In genomic region chr19:55069859-55070225, GRCh38 we compare ENCODE assay signal across 11 cellular contexts. TPM values are rescaled to one million over a fixed set of nuclear protein-coding genes. Genes with fewer than 3 reads are reported as not detected.
DNase-seq lines count a peak whose midpoint lies in the region; ATAC-seq and TF ChIP-seq lines count a peak whose summit lies in the region.
"Had no signal": no experiment of that assay in that cellular context is flagged by ENCODE, and none has a peak within 500 bp of the region (broad histone marks: within the 10 kb centered on the region; RNA-seq: fewer than 3 reads in every experiment).

No MANE protein-coding gene starts in this region.

- TF ChIP-seq CTCF in H9 (conservative IDR thresholded peaks at IDR 0.05) (no peak), Panc1 (IDR thresholded peaks at IDR 0.05) (no peak), parathyroid adenoma (IDR thresholded peaks at IDR 0.05) (no peak), GM13977 (IDR thresholded peaks at IDR 0.05; ENCODE audit: extremely low read depth, insufficient read depth, missing control alignments) (no peak)

- no peak overlapping the region for H3K56ac ChIP-seq in H9 (ENCODE audit: insufficient read length, low read depth, low read length)

- H3K27me3 ChIP-seq in H9 (ENCODE audit: insufficient read depth, low read length) (peaks cover 37% of the 10 kb centered on the region), Panc1 (ENCODE audit: control insufficient read depth, insufficient read depth, low read length) (no peaks in the 10 kb centered on the region), parathyroid adenoma (ENCODE audit: control insufficient read depth, insufficient read depth, low read length) (no peaks in the 10 kb centered on the region)

- POLR2A ChIA-PET in Panc1 (lab: Charles Lee), result interaction anchor here (0.6 kb wide), 1 partner anchor 72 kb away, joined by 7 read pairs; no protein-coding TSS in a partner anchor

- H3K4me3 ChIP-seq in Panc1 (ENCODE audit: low read depth in 2 of 2, low read length in 2 of 2) (peak overlapping the region; percentile 28 to 84; a peak in 3 of 4 replicates), parathyroid adenoma (ENCODE audit: low read depth, low read length) (peak overlapping the region; percentile 59)

- CTCF ChIA-PET in Panc1 (lab: Charles Lee), result interaction anchor here (0.6 kb wide), 1 partner anchor 397 kb away, joined by 7 read pairs; no protein-coding TSS in a partner anchor

- H3K9me3 ChIP-seq in H9 (ENCODE audit: control insufficient read depth, low read depth, low read length) (no peaks in the 10 kb centered on the region), Panc1 (ENCODE audit: control insufficient read depth, insufficient read depth, low read depth, low read length) (no peaks in the 10 kb centered on the region), parathyroid adenoma (ENCODE audit: control insufficient read depth, low read length) (no peaks in the 10 kb centered on the region)

- H3K4me1 ChIP-seq in H9 (ENCODE audit: insufficient read depth, low read length) (peaks cover 4% of the 10 kb centered on the region; the same call in 1 of the 2 replicates), Panc1 (ENCODE audit: control insufficient read depth, insufficient read depth, low read length) (peaks cover 27% of the 10 kb centered on the region), parathyroid adenoma (no peaks in the 10 kb centered on the region)

- H4K8ac ChIP-seq in H9 (replicated peaks; ENCODE audit: insufficient read length, low read depth, low read length), result no peak overlapping the region

- no peak overlapping the region for H3K14ac ChIP-seq in H9 (ENCODE audit: insufficient read depth, low read length)

- peaks cover 97% of the 10 kb centered on the region for H3K27me3 Mint-ChIP-seq in H9 (ENCODE audit: low read depth)

- no peak overlapping the region for H3K4ac ChIP-seq in H9 (ENCODE audit: low read depth, low read length)

- H3K4me2 ChIP-seq in H9 (ENCODE audit: insufficient read depth, insufficient read length, low read length) (peak overlapping the region; percentile 86), parathyroid adenoma (ENCODE audit: low read length) (peak overlapping the region; percentile 94)

- no peaks in the 10 kb centered on the region for H3K36me3 Mint-ChIP-seq in H9 (ENCODE audit: insufficient read depth in 1 of 3, low read depth in 3 of 3)
- H3K36me3 Mint-ChIP-seq: CD4-positive, alpha-beta memory T cell had no signal

- H3K23ac ChIP-seq in H9 (ENCODE audit: insufficient read length, low read depth, low read length), result no peak overlapping the region

- H2AK5ac ChIP-seq in H9 (ENCODE audit: insufficient read length, low read length), result no peak overlapping the region

- no peak for TF ChIP-seq POLR2A in erythroblast (IDR thresholded peaks at IDR 0.05; ENCODE audit: low read length)

- ATAC-seq in Panc1 (no peak), HG02885 (IDR thresholded peaks at IDR 0.05; ENCODE audit: poor library complexity, unreplicated experiment) (no peak)

- no peak overlapping the region for H3K27ac ChIP-seq in H9 (ENCODE audit: insufficient read length, low read depth, low read length)
- H3K27ac ChIP-seq in Panc1 (ENCODE audit: low read length), result peak overlapping the region; percentile 32
- peak overlapping the region; percentile 92 for H3K27ac ChIP-seq in epithelial cell of prostate
- H3K27ac ChIP-seq in parathyroid adenoma, result peak overlapping the region; percentile 71

- H3K27ac Mint-ChIP-seq in H9, result no peak overlapping the region
- H3K27ac Mint-ChIP-seq: activated CD8-positive, alpha-beta T cell treated with anti-CD3 and anti-CD28 coated beads, Interleukin-2, amount 10 ng/mL, durations not matched to agents 7 days and 5 days had no signal

- WGBS in H9 (ENCODE audit: extremely low coverage, insufficient read length, low lambda C conversion rate), result no CpG with 5 or more reads among the region's 3 CpGs

- H4K91ac ChIP-seq in H9 (ENCODE audit: insufficient read length, low read depth, low read length), result no peak overlapping the region

- DNase-seq in H9, result no peak
- no peak for DNase-seq in Panc1 (ENCODE audit: low read depth, low spot score)
- DNase-seq in epithelial cell of prostate (ENCODE audit: low read depth, low spot score), result no peak
- DNase-seq in erythroblast (lab: John Stamatoyannopoulos, UW), result no peak
- DNase-seq in NCI-H1048 (lab: John Stamatoyannopoulos, UW), result no peak
- DNase-seq in GM13977 (ENCODE audit: low spot score), result no peak
- DNase-seq: activated CD8-positive, alpha-beta T cell treated with anti-CD3 and anti-CD28 coated beads, Interleukin-2, amount 10 ng/mL, durations not matched to agents 7 days and 5 days had no signal

- no peaks in the 10 kb centered on the region for H3K79me1 ChIP-seq in H9 (ENCODE audit: insufficient read depth, low read depth, low read length, poor library complexity, severe bottlenecking)

- no TSS peak for BruUV-seq in Panc1 (replicated peaks; lab: Mats Ljungman, UMichigan)

- peaks cover 5% of the 10 kb centered on the region in 2 experiments; a peak in 4 of 5 replicates for H3K9me3 Mint-ChIP-seq in H9
- H3K9me3 Mint-ChIP-seq: neural crest cell had no signal

- H3K79me2 ChIP-seq in H9 (ENCODE audit: insufficient read depth, low read length), result no peaks in the 10 kb centered on the region
- H3K79me2 ChIP-seq in parathyroid adenoma, result no peaks in the 10 kb centered on the region

- H2BK120ac ChIP-seq in H9 (ENCODE audit: low read depth, low read length, poor library complexity, severe bottlenecking), result no peak overlapping the region

- H2AFZ ChIP-seq in H9 (ENCODE audit: low read length), result no peak overlapping the region
- no peak overlapping the region for H2AFZ ChIP-seq in parathyroid adenoma

- H3K9ac ChIP-seq in H9 (ENCODE audit: extremely low read depth, insufficient read length, low read length), result no peak overlapping the region
- H3K9ac ChIP-seq in parathyroid adenoma, result no peak overlapping the region

- H3K36me3 ChIP-seq in Panc1 (ENCODE audit: control insufficient read depth, insufficient read depth, low read length) (no peaks in the 10 kb centered on the region), parathyroid adenoma (ENCODE audit: control insufficient read depth, insufficient read depth, low read length) (no peaks in the 10 kb centered on the region)

- H2BK15ac ChIP-seq in H9 (ENCODE audit: low read depth, low read length), result no peak overlapping the region

- in situ Hi-C loops in Panc1 (cut with HindIII; ENCODE audit: low pct_unique_long_range_greater_than_20kb, low sequenced_read_pairs) (no loop called here), GM13977 (cut with MboI; ENCODE audit: low pct_unique_long_range_greater_than_20kb, low sequenced_read_pairs, unreplicated experiment) (no loop called here)

- H4K20me1 ChIP-seq in H9 (ENCODE audit: control insufficient read depth, insufficient read depth, insufficient read length), result no peaks in the 10 kb centered on the region

- H2BK20ac ChIP-seq in H9 (ENCODE audit: low read depth, low read length, poor library complexity, severe bottlenecking), result no peak overlapping the region

- H2BK12ac ChIP-seq in H9 (ENCODE audit: insufficient read length, low read depth, low read length), result no peak overlapping the region

- H3K4me3 Mint-ChIP-seq in H9, result peak overlapping the region; percentile 66 to 82; a peak in 4 of 5 replicates

- intact Hi-C loops in Panc1 (cut with micrococcal nuclease; ENCODE audit: unreplicated experiment), result no loop called here

- peaks cover 15 to 23% of the 10 kb centered on the region in 2 experiments for H3K4me1 Mint-ChIP-seq in H9

- no peak overlapping the region for H4K5ac ChIP-seq in H9 (ENCODE audit: insufficient read length, low read depth, low read length)

- H3K18ac ChIP-seq in H9 (ENCODE audit: insufficient read length, low read depth, low read length), result no peak overlapping the region

- no peak overlapping the region for H3T11ph ChIP-seq in H9 (ENCODE audit: low read length)

- H2BK5ac ChIP-seq in H9 (ENCODE audit: insufficient read length, low read length), result no peak overlapping the region

- peaks cover 8% of the 10 kb centered on the region for H3K23me2 ChIP-seq in H9 (ENCODE audit: insufficient read length, low read depth, low read length, poor library complexity, severe bottlenecking)

RNA-seq across cellular contexts. Expression of gene EPS8L1, which starts 5.8 kb away (rescaled TPM):
- 21.2 and 24.0 TPM in 2 replicates for total RNA-seq in H9 (2021)
- total RNA-seq in Panc1 (2021; ENCODE audit: unreplicated experiment), result 11.0 TPM
- 27.5 TPM for polyA plus RNA-seq in Panc1 (2012; ENCODE audit: insufficient read length)

RNA-seq across cellular contexts. Expression of gene RDH13, which starts 6.9 kb away (rescaled TPM):
- 21.1 and 21.5 TPM in 2 replicates for total RNA-seq in H9 (2021)
- total RNA-seq in Panc1 (2021; ENCODE audit: unreplicated experiment), result 37.8 TPM
- polyA plus RNA-seq in Panc1 (2012; ENCODE audit: insufficient read length), result 33.0 TPM

RNA-seq across cellular contexts. Expression of gene GP6, which starts 31.8 kb away (rescaled TPM):
- total RNA-seq in H9 (2021) (0.15 and 0.53 TPM in 2 replicates), Panc1 (2021; ENCODE audit: unreplicated experiment) (1.2 TPM)
- 0.57 TPM for polyA plus RNA-seq in Panc1 (2012; ENCODE audit: insufficient read length)
- polyA plus RNA-seq: CD4-positive, alpha-beta memory T cell had no signal

RNA-seq across cellular contexts. Expression of gene PPP1R12C, which starts 47.6 kb away (rescaled TPM):
- total RNA-seq in H9 (2021) (79.9 and 87.7 TPM in 2 replicates), Panc1 (2021; ENCODE audit: unreplicated experiment) (158 TPM)
- polyA plus RNA-seq in Panc1 (2012; ENCODE audit: insufficient read length), result 141 TPM
